ENCODE assay signal across 33 cellular contexts in genomic region chr16:6629110-6629509, GRCh38.
DNase-seq lines count a peak whose midpoint lies in the region; TF ChIP-seq lines count a peak whose summit lies in the region.
"Had no signal": no experiment of that assay in that cellular context is flagged by ENCODE, and none has a peak within 500 bp of the region (broad histone marks: within the 10 kb centered on the region; RNA-seq: fewer than 3 reads in every experiment).

No MANE protein-coding gene starts in this region.

- H3K27ac ChIP-seq in VCaP, result peak overlapping the region; percentile 34; the same call in 1 of the 2 replicates
- peak overlapping the region in 1 of 2 donors; percentile 18 for H3K27ac ChIP-seq in prostate gland
- H3K27ac ChIP-seq: 22Rv1; A549; BLaER1; BLaER1 treated with 17β-estradiol and CSF1 and Interleukin-3, amounts not matched to agents 10 nM and 100 nM; C4-2B had no signal

- peak; percentile 65 for DNase-seq in LNCaP clone FGC (ENCODE audit: low read depth)
- DNase-seq in SK-N-DZ (ENCODE audit: low spot score), result peak; percentile 54
- peak; percentile 47 for DNase-seq in prostate gland (ENCODE audit: low spot score)
- DNase-seq in epidermal melanocyte (ENCODE audit: insufficient read length, low spot score), result no peak
- DNase-seq in NCI-H69 (lab: John Stamatoyannopoulos, UW), result no peak
- no peak for DNase-seq in germinal center (ENCODE audit: low spot score)
- DNase-seq in islet precursor cell, result no peak
- DNase-seq: 8988T; ACHN; AML-193; BE2C; C1 segment of cervical spinal cord; Caco-2; Calu3; CD4-positive, alpha-beta memory T cell; CD4-positive, alpha-beta T cell; CD4-positive, CD25-positive, alpha-beta regulatory T cell; CD8-positive, alpha-beta memory T cell; CD8-positive, alpha-beta T cell; COR-L47; DMS 273 treated with DMSO at 0.1 percent for 48 hours; DMS153; DMS53; DMS79; DMS79 treated with DMSO at 0.1 percent for 48 hours; DND-41; EL had no signal

- H3K27me3 ChIP-seq in prostate gland (replicated peaks; ENCODE audit: insufficient read depth), result no peaks in the 10 kb centered on the region
- H3K27me3 ChIP-seq: BE2C; BLaER1; BLaER1 treated with 17β-estradiol and CSF1 and Interleukin-3, amounts not matched to agents 10 nM and 100 nM had no signal

- TF ChIP-seq POLR2A in prostate gland (IDR thresholded peaks at IDR 0.05), result no peak

- H3K4me3 ChIP-seq in LNCaP clone FGC (ENCODE audit: low read depth, low read length), result no peak overlapping the region
- H3K4me3 ChIP-seq in prostate gland, result no peak overlapping the region
- H3K4me3 ChIP-seq: A549; BLaER1; BLaER1 treated with 17β-estradiol and CSF1 and Interleukin-3, amounts not matched to agents 10 nM and 100 nM had no signal

- no peaks in the 10 kb centered on the region for H3K36me3 ChIP-seq in prostate gland
- H3K36me3 ChIP-seq: BE2C; BLaER1; BLaER1 treated with 17β-estradiol and CSF1 and Interleukin-3, amounts not matched to agents 10 nM and 100 nM had no signal

- intact Hi-C loops in prostate gland (cut with DNase I), result no loop called here

- no peaks in the 10 kb centered on the region for H3K4me1 ChIP-seq in prostate gland (replicated peaks)
- H3K4me1 ChIP-seq: A549; BE2C; BLaER1; BLaER1 treated with 17β-estradiol and CSF1 and Interleukin-3, amounts not matched to agents 10 nM and 100 nM; Caco-2 had no signal

- no peaks in the 10 kb centered on the region for H3K9me3 ChIP-seq in prostate gland
- H3K9me3 ChIP-seq: A549; BE2C; BLaER1; BLaER1 treated with 17β-estradiol and CSF1 and Interleukin-3, amounts not matched to agents 10 nM and 100 nM; Caco-2 had no signal

- TF ChIP-seq CTCF in LNCaP clone FGC (IDR thresholded peaks at IDR 0.05; ENCODE audit: control insufficient read depth, extremely low read depth, insufficient read depth), result no peak
- TF ChIP-seq CTCF in VCaP (conservative IDR thresholded peaks at IDR 0.05), result no peak
- no peak for TF ChIP-seq CTCF in prostate gland (IDR thresholded peaks at IDR 0.05)

- WGBS in prostate gland, result 14% methylated on average over 5 of the region's 5 CpGs

Comparison
In these comparisons a context has a peak if more than half of its experiments do, and no peak if none do; other contexts are left out.
1. DNase-seq: peak in LNCaP clone FGC (single experiment), SK-N-DZ (single experiment) and prostate gland (single experiment); none in epidermal melanocyte (single experiment), NCI-H69 (single experiment), germinal center (single experiment) and islet precursor cell (single experiment).